In genomic region chr18:48675330-48675761, GRCh38 we compare ENCODE assay signal across 8 cellular contexts.
DNase-seq lines count a peak whose midpoint lies in the region; ATAC-seq, FAIRE-seq and TF ChIP-seq lines count a peak whose summit lies in the region.

No MANE protein-coding gene starts in this region.

- ATAC-seq in HG02981 (IDR thresholded peaks at IDR 0.05; ENCODE audit: unreplicated experiment) (peak; percentile 81), left lung (peak; percentile 98)

- H3K27me3 ChIP-seq in AG04450 (ENCODE audit: control insufficient read depth, insufficient read depth, low read length) (no peaks in the 10 kb centered on the region), left lung (no peaks in the 10 kb centered on the region)

- H3K36me3 ChIP-seq in left lung = peaks cover 0 to 14% of the 10 kb centered on the region in 2 donors

- no peak overlapping the region for H3K4me3 ChIP-seq in AG04450 (ENCODE audit: low read depth, low read length)
- H3K4me3 ChIP-seq in left lung = no peak overlapping the region

- TF ChIP-seq CTCF in AG04450 (IDR thresholded peaks at IDR 0.05; ENCODE audit: low read depth, low read length) (peak; percentile 93), left lung (IDR thresholded peaks at IDR 0.05) (peak; percentile 90 to 96)

- peak; percentile 96 for FAIRE-seq in GM18507 (lab: Jason Lieb, UNC)

- intact Hi-C loops in left lung (cut with DNase I) = loop anchor here in 1 of 2 donors (5.0 to 10.0 kb wide), 3 partner anchors 562 to 769 kb away; no protein-coding TSS in a partner anchor

- H3K4me1 ChIP-seq in left lung = peaks cover 3 to 59% of the 10 kb centered on the region in 2 donors

- H3K27ac ChIP-seq in AG04450 (ENCODE audit: low read depth, low read length) = peak overlapping the region; percentile 39
- no peak overlapping the region for H3K27ac ChIP-seq in left lung

- CTCF ChIA-PET in AG04450 (lab: Charles Lee) = interaction anchor here (0.6 to 4.5 kb wide), 23 partner anchors 19 to 786 kb away, joined by 3 to 48 read pairs (median 4); no protein-coding TSS in a partner anchor

- peak; percentile 63 for DNase-seq in AG04450 (ENCODE audit: low read depth, low spot score)
- peak; percentile 76 for DNase-seq in GM18507 (ENCODE audit: extremely low spot score, insufficient read length, low read depth)
- DNase-seq in NCI-H2196 treated with DMSO at 0.1 percent for 48 hours (lab: John Stamatoyannopoulos, UW; ENCODE audit: unreplicated experiment) = peak; percentile 68
- DNase-seq in activated CD4-positive, alpha-beta T cell treated with anti-CD3 and anti-CD28 coated beads for 1 hour = peak; percentile 74
- peak; percentile 90 for DNase-seq in cerebellar cortex (ENCODE audit: low spot score)
- DNase-seq in left lung = peak; percentile 90 to 97
- DNase-seq in stimulated activated CD4-positive, alpha-beta T cell treated with anti-CD3 and anti-CD28 coated beads, Interleukin-4, amount 100 ng/mL, for 1 hour = peak; percentile 83

- H3K9me3 ChIP-seq in AG04450 (ENCODE audit: control insufficient read depth, insufficient read depth, low read length) (peaks cover 10% of the 10 kb centered on the region), left lung (peaks cover 0 to 6% of the 10 kb centered on the region in 2 donors)

- POLR2A ChIA-PET in AG04450 (lab: Yijun Ruan, JAX) = no interaction called here
